ENCODE assay signal across 2 cellular contexts in genomic region chr7:76252020-76252419, GRCh38.
TF ChIP-seq lines count a peak whose summit lies in the region.

No MANE protein-coding gene starts in this region.

TF ChIP-seq in HepG2, 621 proteins besides CTCF, POLR2A, EP300 and RAD21:
- TF ChIP-seq ESRRA (CRISPR knock-in tag; IDR thresholded peaks at IDR 0.05; ENCODE audit: low read depth) (no peak), ATF3 (CRISPR knock-in tag; IDR thresholded peaks at IDR 0.05) (no peak), AHDC1 (CRISPR knock-in tag; IDR thresholded peaks at IDR 0.05; ENCODE audit: borderline replicate concordance) (no peak), EEA1 (CRISPR knock-in tag; IDR thresholded peaks at IDR 0.05; ENCODE audit: borderline replicate concordance) (no peak), SKI (IDR thresholded peaks at IDR 0.05; ENCODE audit: partially characterized antibody) (no peak), TOE1 (CRISPR knock-in tag; IDR thresholded peaks at IDR 0.05) (no peak), TAF1 (CRISPR knock-in tag; IDR thresholded peaks at IDR 0.05) (no peak)

TF ChIP-seq in H1, 55 proteins besides CTCF, POLR2A, EP300 and RAD21:
- TF ChIP-seq GTF2F1 (IDR thresholded peaks at IDR 0.05; ENCODE audit: borderline replicate concordance, low read depth, low read length) (no peak), TBP (IDR thresholded peaks at IDR 0.05; ENCODE audit: low read depth, low read length) (no peak), SIRT6 (IDR thresholded peaks at IDR 0.05; ENCODE audit: low read length) (no peak), USF2 (IDR thresholded peaks at IDR 0.05; ENCODE audit: low read length) (no peak), MAFK (IDR thresholded peaks at IDR 0.05; ENCODE audit: low read depth, low read length) (no peak), ZNF274 (IDR thresholded peaks at IDR 0.05; ENCODE audit: borderline replicate concordance, extremely low read depth, low read length) (no peak), YY1 (IDR thresholded peaks at IDR 0.05; ENCODE audit: low read depth, low read length) (no peak), BACH1 (IDR thresholded peaks at IDR 0.05; ENCODE audit: low read length) (no peak), EGR1 (IDR thresholded peaks at IDR 0.05; ENCODE audit: borderline replicate concordance, low read depth, low read length) (no peak), SRF (IDR thresholded peaks at IDR 0.05; ENCODE audit: low read depth, low read length) (no peak), ATF2 (IDR thresholded peaks at IDR 0.05; ENCODE audit: low read length) (no peak), SIX5 (IDR thresholded peaks at IDR 0.05; ENCODE audit: low read depth, low read length) (no peak), FOSL1 (IDR thresholded peaks at IDR 0.05; ENCODE audit: insufficient read depth, low read depth, low read length) (no peak), BCL11A (IDR thresholded peaks at IDR 0.05; ENCODE audit: low read depth in 2 of 2, low read length in 2 of 2) (no peak), SIN3A (conservative IDR thresholded peaks at IDR 0.05 in 1 of 2, IDR thresholded peaks at IDR 0.05 in 1 of 2; ENCODE audit: low read depth in 1 of 2, low read length in 2 of 2) (no peak), RFX5 (IDR thresholded peaks at IDR 0.05; ENCODE audit: borderline replicate concordance, low read depth, low read length) (no peak), KDM1A (IDR thresholded peaks at IDR 0.05; ENCODE audit: borderline replicate concordance, low read length) (no peak), CBX8 (IDR thresholded peaks at IDR 0.05; ENCODE audit: borderline replicate concordance, low read depth, low read length) (no peak), KDM5A (IDR thresholded peaks at IDR 0.05; ENCODE audit: low read length) (no peak)
TF ChIP-seq in H1: peak in this region for 0.
